ENCODE assay signal across 1 cellular context in genomic region chr10:132059760-132060508, GRCh38.
TF ChIP-seq lines count a peak whose summit lies in the region.

No MANE protein-coding gene starts in this region.

TF ChIP-seq in GM23338, 12 proteins besides CTCF, POLR2A, EP300 and RAD21 (continued from another document):
- no peak for TF ChIP-seq JUNB (IDR thresholded peaks at IDR 0.05; ENCODE audit: unreplicated experiment)
TF ChIP-seq in GM23338: peak in this region for 0.
